In genomic region chr20:9444921-9445320, GRCh38 we compare ENCODE assay signal across 20 cellular contexts.
DNase-seq lines count a peak whose midpoint lies in the region; ATAC-seq, FAIRE-seq and TF ChIP-seq lines count a peak whose summit lies in the region.
"Had no signal": no experiment of that assay in that cellular context is flagged by ENCODE, and none has a peak within 500 bp of the region (broad histone marks: within the 10 kb centered on the region; RNA-seq: fewer than 3 reads in every experiment).

No MANE protein-coding gene starts in this region.

- H3K27ac ChIP-seq in HepG2 (ENCODE audit: extremely low read length, insufficient read depth, low read length) (no peak overlapping the region), right lobe of liver (no peak overlapping the region), VCaP (peak overlapping the region; percentile 99; the same call in 1 of the 2 replicates)
- H3K27ac ChIP-seq: 22Rv1; A549; BLaER1 treated with 17β-estradiol and CSF1 and Interleukin-3, amounts not matched to agents 10 nM and 100 nM; C4-2B had no signal

- H3K4me3 Mint-ChIP-seq in activated CD4-positive, alpha-beta memory T cell treated with anti-CD3 and anti-CD28 coated beads, Interleukin-2, amount 10 ng/mL, durations not matched to agents 7 days and 5 days, result no peak overlapping the region
- H3K4me3 Mint-ChIP-seq: B cell; CD4-positive, alpha-beta T cell; CD8-positive, alpha-beta T cell had no signal

- H3K36me3 Mint-ChIP-seq in activated CD4-positive, alpha-beta memory T cell treated with anti-CD3 and anti-CD28 coated beads, Interleukin-2, amount 10 ng/mL, durations not matched to agents 7 days and 5 days (ENCODE audit: low read depth), result no peaks in the 10 kb centered on the region
- H3K36me3 Mint-ChIP-seq: CD8-positive, alpha-beta T cell had no signal

- no TSS peak for BruUV-seq in HepG2 (replicated peaks; lab: Mats Ljungman, UMichigan)

- TF ChIP-seq EP300 in HepG2 (IDR thresholded peaks at IDR 0.05; ENCODE audit: low read depth in 2 of 2, low read length in 2 of 2) (no peak), HepG2 (CRISPR knock-in tag; IDR thresholded peaks at IDR 0.05; ENCODE audit: borderline replicate concordance) (no peak)

- ATAC-seq in HepG2 (no peak), right lobe of liver (no peak)
- ATAC-seq: A549; CD8-positive, alpha-beta T cell had no signal

- CTCF ChIA-PET in HepG2 (lab: Yijun Ruan, JAX; ENCODE audit: low intra/inter-chr PET ratio, low total read pairs), result no interaction called here
- CTCF ChIA-PET in activated CD4-positive, alpha-beta memory T cell treated with anti-CD3 and anti-CD28 coated beads, Interleukin-2, amount 10 ng/mL, durations not matched to agents 7 days and 5 days (lab: Charles Lee), result interaction anchor here (1.5 kb wide), 1 partner anchor 36 kb away, joined by 4 read pairs; no protein-coding TSS in a partner anchor

- no peak overlapping the region for H2AFZ ChIP-seq in HepG2 (ENCODE audit: low read length)

- H3K4me1 ChIP-seq in HepG2 (ENCODE audit: insufficient read depth, low read length) (no peaks in the 10 kb centered on the region), right lobe of liver (no peaks in the 10 kb centered on the region)
- H3K4me1 ChIP-seq: A549, Caco-2 had no signal

- 0% methylated on average over 2 of the region's 2 CpGs for WGBS in HepG2 (ENCODE audit: low lambda C conversion rate)
- 52% methylated on average over 2 of the region's 2 CpGs for WGBS in right lobe of liver (ENCODE audit: insufficient coverage, low coverage, low lambda C conversion rate, missing lambda C conversion rate)

- no peak overlapping the region for H3K4me2 ChIP-seq in HepG2 (ENCODE audit: low read depth, low read length)
- H3K4me2 ChIP-seq: A549; BLaER1 treated with 17β-estradiol and CSF1 and Interleukin-3, amounts not matched to agents 10 nM and 100 nM had no signal

- no peak overlapping the region for H3K4me3 ChIP-seq in HepG2 (replicated peaks in 1 of 3; ENCODE audit: insufficient read depth in 1 of 3, low read depth in 2 of 3, low read length in 3 of 3)
- H3K4me3 ChIP-seq in right lobe of liver, result no peak overlapping the region
- H3K4me3 ChIP-seq: A549; BLaER1 treated with 17β-estradiol and CSF1 and Interleukin-3, amounts not matched to agents 10 nM and 100 nM had no signal

- H3K9me3 ChIP-seq in HepG2 (ENCODE audit: low read length), result no peaks in the 10 kb centered on the region
- H3K9me3 ChIP-seq in right lobe of liver, result no peaks in the 10 kb centered on the region
- H3K9me3 ChIP-seq: A549, Caco-2 had no signal

- no peaks in the 10 kb centered on the region for H3K79me2 ChIP-seq in HepG2 (ENCODE audit: insufficient read depth, low read length)

- H3K4me1 Mint-ChIP-seq in activated CD4-positive, alpha-beta memory T cell treated with anti-CD3 and anti-CD28 coated beads, Interleukin-2, amount 10 ng/mL, durations not matched to agents 7 days and 5 days, result no peaks in the 10 kb centered on the region
- H3K4me1 Mint-ChIP-seq: B cell had no signal

- H3K27me3 ChIP-seq in HepG2 (ENCODE audit: control insufficient read depth in 1 of 2, insufficient read depth in 2 of 2, low read length in 2 of 2) (no peaks in the 10 kb centered on the region), right lobe of liver (no peaks in the 10 kb centered on the region)
- H3K27me3 ChIP-seq: BLaER1 treated with 17β-estradiol and CSF1 and Interleukin-3, amounts not matched to agents 10 nM and 100 nM had no signal

- no peaks in the 10 kb centered on the region for H3K36me3 ChIP-seq in HepG2 (replicated peaks in 1 of 2; ENCODE audit: control insufficient read depth in 1 of 2, insufficient read depth in 2 of 2, low read length in 2 of 2)
- H3K36me3 ChIP-seq in right lobe of liver, result no peaks in the 10 kb centered on the region

- FAIRE-seq in HepG2 (lab: Jason Lieb, UNC), result no peak
- FAIRE-seq: D721Med, G401.6, GM12891 had no signal

- no peak overlapping the region for H3K9ac ChIP-seq in HepG2 (ENCODE audit: insufficient read depth, low read depth, low read length)
- H3K9ac ChIP-seq: BLaER1 treated with 17β-estradiol and CSF1 and Interleukin-3, amounts not matched to agents 10 nM and 100 nM had no signal

- no peak overlapping the region for H3K27ac Mint-ChIP-seq in activated CD4-positive, alpha-beta memory T cell treated with anti-CD3 and anti-CD28 coated beads, Interleukin-2, amount 10 ng/mL, durations not matched to agents 7 days and 5 days
- H3K27ac Mint-ChIP-seq: B cell; CD4-positive, alpha-beta T cell; CD8-positive, alpha-beta T cell had no signal

- in situ Hi-C loops in HepG2 (cut with HindIII; ENCODE audit: extremely low pct_ligation_motif_present, low pct_unique_long_range_greater_than_20kb), result no loop called here

- H3K27me3 Mint-ChIP-seq in activated CD4-positive, alpha-beta memory T cell treated with anti-CD3 and anti-CD28 coated beads, Interleukin-2, amount 10 ng/mL, durations not matched to agents 7 days and 5 days, result no peaks in the 10 kb centered on the region
- H3K27me3 Mint-ChIP-seq: B cell; CD4-positive, alpha-beta T cell had no signal

- no peak for TF ChIP-seq RAD21 in HepG2 (CRISPR knock-in tag; IDR thresholded peaks at IDR 0.05)

- TF ChIP-seq POLR2A in HepG2 (IDR thresholded peaks at IDR 0.05; ENCODE audit: insufficient read depth in 1 of 2, low read depth in 2 of 2, low read length in 2 of 2) (no peak), right lobe of liver (IDR thresholded peaks at IDR 0.05) (no peak)

- no peak for DNase-seq in HepG2 (ENCODE audit: low spot score)
- DNase-seq in right lobe of liver, result no peak
- no peak for DNase-seq in activated CD4-positive, alpha-beta memory T cell treated with anti-CD3 and anti-CD28 coated beads, Interleukin-2, amount 10 ng/mL, durations not matched to agents 7 days and 5 days
- DNase-seq in SW480 (ENCODE audit: low spot score), result no peak
- DNase-seq: AML-193; Caco-2; Calu3; CD4-positive, alpha-beta T cell; CD8-positive, alpha-beta T cell; DMS79 treated with DMSO at 0.1 percent for 48 hours; GF-D8 had no signal

- no peaks in the 10 kb centered on the region for H4K20me1 ChIP-seq in HepG2 (ENCODE audit: insufficient read depth, low read length)
- H4K20me1 ChIP-seq: BLaER1 treated with 17β-estradiol and CSF1 and Interleukin-3, amounts not matched to agents 10 nM and 100 nM had no signal

- POLR2A ChIA-PET in HepG2 (lab: Yijun Ruan, JAX), result no interaction called here
- POLR2A ChIA-PET in activated CD4-positive, alpha-beta memory T cell treated with anti-CD3 and anti-CD28 coated beads, Interleukin-2, amount 10 ng/mL, durations not matched to agents 7 days and 5 days (lab: Charles Lee), result no interaction called here

- H3K9me3 Mint-ChIP-seq in activated CD4-positive, alpha-beta memory T cell treated with anti-CD3 and anti-CD28 coated beads, Interleukin-2, amount 10 ng/mL, durations not matched to agents 7 days and 5 days, result peaks cover 3% of the 10 kb centered on the region

- TF ChIP-seq CTCF in HepG2 (CRISPR knock-in tag; IDR thresholded peaks at IDR 0.05), result no peak
- no peak for TF ChIP-seq CTCF in right lobe of liver (IDR thresholded peaks at IDR 0.05)
- TF ChIP-seq CTCF in VCaP (conservative IDR thresholded peaks at IDR 0.05), result no peak

- intact Hi-C loops in HepG2 (cut with micrococcal nuclease; ENCODE audit: unreplicated experiment) (no loop called here), right lobe of liver (cut with DNase I) (no loop called here)

TF ChIP-seq in HepG2, 621 proteins besides CTCF, POLR2A, EP300 and RAD21:
- TF ChIP-seq CREB1 (IDR thresholded peaks at IDR 0.05) (peak; percentile 40; the same call in 1 of the 2 replicates), CREB1 (CRISPR knock-in tag; IDR thresholded peaks at IDR 0.05) (no peak), NONO (IDR thresholded peaks at IDR 0.05) (no peak), NONO (CRISPR knock-in tag; conservative IDR thresholded peaks at IDR 0.05) (no peak)
